Comparison of ENCODE assay signal across 28 cellular contexts in genomic region chr20:48958743-48959142, GRCh38.
"Had no signal": no experiment of that assay in that cellular context is flagged by ENCODE, and none has a peak within 500 bp of the region (broad histone marks: within the 10 kb centered on the region; RNA-seq: fewer than 3 reads in every experiment).

No MANE protein-coding gene starts in this region.

- DNase-seq: dermis blood vessel endothelial cell; effector memory CD4-positive, alpha-beta T cell; foreskin keratinocyte; heart left ventricle; kidney; left lung; mesenchymal stem cell; mucosa of descending colon; naive B cell; stimulated activated CD4-positive, alpha-beta T cell treated with anti-CD3 and anti-CD28 coated beads, Interleukin-12 subunit alpha, Interleukin-12 subunit beta, amount 100 ng/mL, for 4 hours; stimulated activated CD4-positive, alpha-beta T cell treated with anti-CD3 and anti-CD28 coated beads, Interleukin-1b, Interleukin-23, amount 100 ng/mL, for 48 hours; stimulated activated CD4-positive, alpha-beta T cell treated with anti-CD3 and anti-CD28 coated beads, Interleukin-4, amount 100 ng/mL, for 1 hour; stimulated activated CD8-positive, alpha-beta memory T cell treated with anti-CD3 and anti-CD28 coated beads, Interleukin-4, amount 100 ng/mL, for 48 hours; stimulated activated naive CD4-positive, alpha-beta T cell treated with Interleukin-2 at 50 U/mL for 16 hours; stomach; thyroid gland; trophoblast cell had no signal

- H3K4me2 ChIP-seq: hepatocyte, smooth muscle cell had no signal

- H3K4me3 ChIP-seq: esophagus muscularis mucosa, gastroesophageal sphincter, heart left ventricle, hepatocyte, left lung, mucosa of descending colon, smooth muscle cell, stomach, thyroid gland, vagina had no signal

- H2AFZ ChIP-seq: hepatocyte, parathyroid adenoma had no signal

- H3K4me3 Mint-ChIP-seq: mesothelial cell of epicardium; naive B cell; natural killer cell treated with Interleukin-12 subunit alpha and Interleukin-12 subunit beta and Interleukin-15 and Interleukin-18, amount 100 ng/mL, for 72 hours; neural crest cell had no signal

- H3K27me3 Mint-ChIP-seq: naive B cell; natural killer cell treated with Interleukin-12 subunit alpha and Interleukin-12 subunit beta and Interleukin-15 and Interleukin-18, amount 100 ng/mL, for 72 hours; progenitor cell of endocrine pancreas had no signal

- H3K4me1 Mint-ChIP-seq: mesothelial cell of epicardium, naive B cell had no signal

- H3K9me3 ChIP-seq: esophagus muscularis mucosa, gastroesophageal sphincter, heart left ventricle, left lung, mucosa of descending colon, stomach, thyroid gland, vagina had no signal

- H3K27ac ChIP-seq: esophagus muscularis mucosa, foreskin keratinocyte, gastroesophageal sphincter, hepatocyte, left lung, parathyroid adenoma, stomach, vagina had no signal

- H3K27ac Mint-ChIP-seq: mesothelial cell of epicardium, naive B cell, progenitor cell of endocrine pancreas had no signal

- H3K79me2 ChIP-seq: hepatocyte had no signal

- H3K4me1 ChIP-seq: foreskin keratinocyte had no signal

- H3K9me3 Mint-ChIP-seq: mesothelial cell of epicardium; naive B cell; natural killer cell treated with Interleukin-12 subunit alpha and Interleukin-12 subunit beta and Interleukin-15 and Interleukin-18, amount 100 ng/mL, for 72 hours; neural crest cell had no signal

- H3K27me3 ChIP-seq: esophagus muscularis mucosa, foreskin keratinocyte, gastroesophageal sphincter, heart left ventricle, hepatocyte, left lung, stomach, thyroid gland, vagina had no signal

- ATAC-seq: foreskin keratinocyte, gastroesophageal sphincter, heart left ventricle, left lung, mucosa of descending colon, sciatic nerve had no signal

- H3K9ac ChIP-seq: parathyroid adenoma had no signal
